ENCODE assay signal across 8 cellular contexts in genomic region chr1:84506002-84506728, GRCh38. TPM values are rescaled to one million over a fixed set of nuclear protein-coding genes. Genes with fewer than 3 reads are reported as not detected.
A peak's percentile ranks its signal among the peaks of the same experiment; 100 is the strongest.
DNase-seq lines count a peak whose midpoint lies in the region; ATAC-seq and TF ChIP-seq lines count a peak whose summit lies in the region.

Gene GNG5 (minus strand): TSS chr1:84506581. CDS start chr1:84506091, 490 bp downstream.
A gene with protein sequence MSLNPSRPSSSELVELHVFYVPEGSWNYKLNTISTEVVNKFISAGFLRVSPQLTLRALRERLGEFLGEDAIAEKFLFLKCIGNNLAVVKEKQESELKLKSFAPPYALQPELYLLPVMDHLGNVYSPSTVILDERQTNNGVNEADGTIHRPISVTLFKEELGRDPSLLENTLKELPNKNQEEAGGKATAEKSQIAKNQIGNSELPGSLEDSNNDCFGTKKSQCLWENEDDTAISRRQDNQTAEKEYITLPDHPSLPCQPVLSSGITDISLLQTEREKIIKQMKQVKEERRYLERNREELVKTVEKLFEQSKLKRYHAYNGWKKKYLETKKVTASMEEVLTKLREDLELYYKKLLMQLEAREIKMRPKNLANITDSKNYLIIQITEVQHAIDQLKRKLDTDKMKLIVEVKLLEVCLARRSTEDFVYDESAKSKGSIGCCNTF (plus strand): TSS chr1:84506386. CDS start chr1:84516360, 9,974 bp downstream.

- no TSS peak for BruUV-seq in PC-9 (replicated peaks; lab: Mats Ljungman, UMichigan)

- CTCF ChIA-PET in PC-9 (lab: Charles Lee), result interaction anchor here (1.0 kb wide), 1 partner anchor 114 kb away, joined by 3 read pairs; no protein-coding TSS in a partner anchor

- H3K36me3 ChIP-seq in PC-9 (ENCODE audit: low read depth) (peaks cover 6% of the 10 kb centered on the region; the same call in 1 of the 2 replicates), esophagus squamous epithelium (peaks cover 0 to 8% (median 0%) of the 10 kb centered on the region in 3 donors)

- intact Hi-C loops in PC-9 (cut with micrococcal nuclease; ENCODE audit: unreplicated experiment) (loop anchor here (1.0 to 5.0 kb wide), 4 partner anchors 67 to 186 kb away; partner anchors contain the start of gene SSX2IP), esophagus squamous epithelium (cut with DNase I) (no loop called here)

- peak within 1 kb of the TSS; percentile 77 for H2AFZ ChIP-seq in PC-9

- H3K4me3 ChIP-seq in PC-9 (peak within 1 kb of the TSS; percentile 81), esophagus squamous epithelium (peak within 1 kb of the TSS; percentile 67 to 94 (median 82))

- TF ChIP-seq POLR2A in esophagus squamous epithelium (IDR thresholded peaks at IDR 0.05), result peak in 3 of 4 donors; percentile 36 to 88 (median 78)

- TF ChIP-seq CTCF in PC-9 (conservative IDR thresholded peaks at IDR 0.05), result no peak
- TF ChIP-seq CTCF in esophagus squamous epithelium (IDR thresholded peaks at IDR 0.05), result peak in 1 of 6 experiments; percentile 21

- H3K4me1 ChIP-seq in PC-9 (replicated peaks; ENCODE audit: insufficient read depth) (peaks cover 28% of the 10 kb centered on the region), esophagus squamous epithelium (peaks cover 11 to 49% (median 25%) of the 10 kb centered on the region in 3 donors)

- H3F3A ChIP-seq in PC-9 (ENCODE audit: insufficient read depth, low read depth), result peaks cover 22% of the 10 kb centered on the region

- peaks cover 30% of the 10 kb centered on the region for H4K20me1 ChIP-seq in PC-9 (ENCODE audit: insufficient read depth)

- 0% methylated on average over 10 to 14 of the region's 60 CpGs for WGBS in esophagus squamous epithelium, 2 donors

- H3K27ac ChIP-seq in PC-9 (peak within 1 kb of the TSS; percentile 96), esophagus squamous epithelium (peak within 1 kb of the TSS; percentile 95 to 99 (median 96))

- in situ Hi-C loops in KBM-7 (cut with MboI; ENCODE audit: low pct_unique_long_range_greater_than_20kb, low sequenced_read_pairs), result no loop called here

- H3K9me3 ChIP-seq in PC-9 (ENCODE audit: insufficient read depth, low read depth) (no peaks in the 10 kb centered on the region; the same call in 1 of the 2 replicates), esophagus squamous epithelium (no peaks in the 10 kb centered on the region)

- H3K27me3 ChIP-seq in PC-9 (ENCODE audit: insufficient read depth, low read depth) (no peaks in the 10 kb centered on the region), esophagus squamous epithelium (no peaks in the 10 kb centered on the region)

- H3K79me2 ChIP-seq in PC-9 (ENCODE audit: low read depth), result peaks cover 54% of the 10 kb centered on the region

- no peaks in the 10 kb centered on the region for H3K9me2 ChIP-seq in PC-9 (ENCODE audit: insufficient read depth)

- peak within 1 kb of the TSS; percentile 83 for H3K4me2 ChIP-seq in PC-9

- peak; percentile 82 for ATAC-seq in GM21723 (IDR thresholded peaks at IDR 0.05; ENCODE audit: unreplicated experiment)

- POLR2A ChIA-PET in PC-9 (lab: Charles Lee; ENCODE audit: unreplicated experiment), result interaction anchor here (0.5 to 1.1 kb wide), 13 partner anchors 26 to 1711 kb away, joined by 3 to 14 read pairs (median 3); partner anchors contain the start of gene CTBS

- DNase-seq in DMS53 treated with DMSO at 0.1 percent for 48 hours (lab: John Stamatoyannopoulos, UW; ENCODE audit: unreplicated experiment), result peak; percentile 92
- peak; percentile 98 for DNase-seq in KBM-7
- DNase-seq in PC-9, result peak; percentile 91 to 97
- DNase-seq in activated T-cell treated with anti-CD3 and anti-CD28 coated beads, Interleukin-2, amount 50 U/mL, for 48 hours, result peak; percentile 97 to 98
- peak; percentile 82 for DNase-seq in esophagus squamous epithelium (lab: John Stamatoyannopoulos, UW)
- DNase-seq in myocyte (ENCODE audit: low read depth), result peak; percentile 99
- DNase-seq in stimulated activated CD8-positive, alpha-beta memory T cell treated with anti-CD3 and anti-CD28 coated beads, Interleukin-7, amount 100 ng/mL, for 4 hours (ENCODE audit: low read depth in 2 of 2), result peak; percentile 95 to 98

RNA-seq across cellular contexts. Expression of gene GNG5, which starts in this region (rescaled TPM):
- total RNA-seq in PC-9 (2021) (69.9 and 98.8 TPM in 2 replicates), esophagus squamous epithelium (100 to 1,000 TPM in 2 of 4 donors, 10 to 100 TPM in 2; 51.3 to 137 (median 82.8) TPM), myocyte (97.8 and 157 TPM in 2 replicates)
- 200 TPM for polyA plus RNA-seq in myocyte (2012)

RNA-seq across cellular contexts. Expression of the second gene that starts in this region (rescaled TPM):
- total RNA-seq in PC-9 (2021), result 1.9 and 2.8 TPM in 2 replicates
- under 1 TPM in 1 of 4 donors, not detected in 3; 0.15 TPM for total RNA-seq in esophagus squamous epithelium
- 0.19 and 5.9 TPM in 2 replicates for total RNA-seq in myocyte
- polyA plus RNA-seq in myocyte (2012), result 1.3 TPM

Comparison
In these comparisons a context has a peak if more than half of its experiments do, and no peak if none do; other contexts are left out.
1. Peak in every context shown above with its lines: DNase-seq, ATAC-seq, H3K4me3 ChIP-seq and H3K27ac ChIP-seq.